ENCODE assay signal across 20 cellular contexts in genomic region chr12:26469801-26470200, GRCh38.
DNase-seq lines count a peak whose midpoint lies in the region; ATAC-seq and TF ChIP-seq lines count a peak whose summit lies in the region.
"Had no signal": no experiment of that assay in that cellular context is flagged by ENCODE, and none has a peak within 500 bp of the region (broad histone marks: within the 10 kb centered on the region; RNA-seq: fewer than 3 reads in every experiment).

No MANE protein-coding gene starts in this region.

- H3K9me3 ChIP-seq in Karpas-422 (ENCODE audit: low read length) (no peaks in the 10 kb centered on the region), esophagus muscularis mucosa (no peaks in the 10 kb centered on the region)

- TF ChIP-seq POLR2A in esophagus muscularis mucosa (IDR thresholded peaks at IDR 0.05; ENCODE audit: low read depth) = no peak

- H3K27me3 Mint-ChIP-seq in stimulated activated memory B cell treated with anti-CD40 and anti-IgM and Interleukin-4, amounts not matched to agents 10 μg/mL and 1 μg/mL and 100 μg/mL, for 72 hours = no peaks in the 10 kb centered on the region

- peak; percentile 5 for DNase-seq in CD1c-positive myeloid dendritic cell (ENCODE audit: extremely low spot score)
- DNase-seq in Karpas-422 = no peak
- DNase-seq in esophagus muscularis mucosa (ENCODE audit: extremely low spot score) = no peak
- DNase-seq: CD8-positive, alpha-beta T cell; DMS 273 treated with DMSO at 0.1 percent for 48 hours; DMS79 treated with DMSO at 0.1 percent for 48 hours; GF-D8; H9; NCI-H1105 treated with DMSO at 0.1 percent for 48 hours; NCI-H146; NCI-H1930; SIG-M5 had no signal

- H3K36me3 ChIP-seq in Karpas-422 (ENCODE audit: insufficient read depth, low read length) (peaks cover 4% of the 10 kb centered on the region; the same call in 1 of the 2 replicates), esophagus muscularis mucosa (peaks cover 0 to 2% (median under 1%) of the 10 kb centered on the region in 4 donors)

- no peak overlapping the region for H3K4me3 Mint-ChIP-seq in stimulated activated memory B cell treated with anti-CD40 and anti-IgM and Interleukin-4, amounts not matched to agents 10 μg/mL and 1 μg/mL and 100 μg/mL, for 72 hours
- H3K4me3 Mint-ChIP-seq: CD8-positive, alpha-beta T cell; GM23338; H9 had no signal

- no peak for ATAC-seq in stimulated activated memory B cell treated with anti-CD40 and anti-IgM and Interleukin-4, amounts not matched to agents 10 μg/mL and 1 μg/mL and 100 μg/mL, for 72 hours
- no peak for ATAC-seq in HG02678 (IDR thresholded peaks at IDR 0.05; ENCODE audit: unreplicated experiment)
- ATAC-seq in GM18907 (IDR thresholded peaks at IDR 0.05; ENCODE audit: unreplicated experiment) = no peak
- ATAC-seq: CD8-positive, alpha-beta T cell; K562 had no signal

- intact Hi-C loops in esophagus muscularis mucosa (cut with DNase I) = no loop called here

- H3K27me3 ChIP-seq in Karpas-422 (ENCODE audit: low read length) (no peaks in the 10 kb centered on the region), esophagus muscularis mucosa (no peaks in the 10 kb centered on the region)
- H3K27me3 ChIP-seq: BLaER1 treated with 17β-estradiol and CSF1 and Interleukin-3, amounts not matched to agents 10 nM and 100 nM had no signal

- no peaks in the 10 kb centered on the region for H4K20me1 ChIP-seq in Karpas-422 (ENCODE audit: insufficient read depth, low read depth, low read length)

- no peak overlapping the region for H2AFZ ChIP-seq in Karpas-422 (ENCODE audit: low read length)
- H2AFZ ChIP-seq: GM23338 had no signal

- peaks cover 23% of the 10 kb centered on the region for H3K36me3 Mint-ChIP-seq in stimulated activated memory B cell treated with anti-CD40 and anti-IgM and Interleukin-4, amounts not matched to agents 10 μg/mL and 1 μg/mL and 100 μg/mL, for 72 hours

- no peak for TF ChIP-seq EP300 in esophagus muscularis mucosa (IDR thresholded peaks at IDR 0.05)

- no peaks in the 10 kb centered on the region for H3K9me3 Mint-ChIP-seq in stimulated activated memory B cell treated with anti-CD40 and anti-IgM and Interleukin-4, amounts not matched to agents 10 μg/mL and 1 μg/mL and 100 μg/mL, for 72 hours
- H3K9me3 Mint-ChIP-seq: CD8-positive, alpha-beta T cell; GM23338; H9 had no signal

- no peaks in the 10 kb centered on the region for H3K9me2 ChIP-seq in Karpas-422 (replicated peaks; ENCODE audit: insufficient read depth, low read length)

- H3K27ac ChIP-seq in Karpas-422 (ENCODE audit: low read length) = peak overlapping the region; percentile 21
- peak overlapping the region; percentile 16 for H3K27ac ChIP-seq in angular gyrus (ENCODE audit: low read depth, low read length)
- H3K27ac ChIP-seq in esophagus muscularis mucosa (replicated peaks in 1 of 4) = no peak overlapping the region
- H3K27ac ChIP-seq: SK-N-MC had no signal

- peak overlapping the region; percentile 26 for H3K27ac Mint-ChIP-seq in stimulated activated memory B cell treated with anti-CD40 and anti-IgM and Interleukin-4, amounts not matched to agents 10 μg/mL and 1 μg/mL and 100 μg/mL, for 72 hours
- H3K27ac Mint-ChIP-seq: CD8-positive, alpha-beta T cell had no signal

- no peaks in the 10 kb centered on the region for H3K79me2 ChIP-seq in Karpas-422 (ENCODE audit: low read length)

- no peak overlapping the region for H3K4me3 ChIP-seq in Karpas-422 (ENCODE audit: low read length)
- H3K4me3 ChIP-seq in esophagus muscularis mucosa = no peak overlapping the region
- H3K4me3 ChIP-seq: BLaER1 treated with 17β-estradiol and CSF1 and Interleukin-3, amounts not matched to agents 10 nM and 100 nM; GM23338; K562; SK-N-MC had no signal

- peaks cover 75% of the 10 kb centered on the region for H3K4me1 ChIP-seq in Karpas-422 (ENCODE audit: low read length)
- H3K4me1 ChIP-seq in esophagus muscularis mucosa = no peaks in the 10 kb centered on the region

- H3K9ac ChIP-seq in Karpas-422 (ENCODE audit: low read length) = no peak overlapping the region
- H3K9ac ChIP-seq: BLaER1 treated with 17β-estradiol and CSF1 and Interleukin-3, amounts not matched to agents 10 nM and 100 nM had no signal

- no peak for TF ChIP-seq CTCF in esophagus muscularis mucosa (IDR thresholded peaks at IDR 0.05)

- H3K4me2 ChIP-seq in Karpas-422 (ENCODE audit: low read depth, low read length, poor library complexity, severe bottlenecking) = no peak overlapping the region
- H3K4me2 ChIP-seq: GM23338 had no signal

- WGBS in esophagus muscularis mucosa = 100% methylated on average over 3 of the region's 3 CpGs

- peaks cover 52% of the 10 kb centered on the region for H3K4me1 Mint-ChIP-seq in stimulated activated memory B cell treated with anti-CD40 and anti-IgM and Interleukin-4, amounts not matched to agents 10 μg/mL and 1 μg/mL and 100 μg/mL, for 72 hours

Comparison
In these comparisons a context has a peak if more than half of its experiments do, and no peak if none do; other contexts are left out.
1. H3K27ac ChIP-seq: peak in Karpas-422 (single experiment) and angular gyrus (single experiment); none in esophagus muscularis mucosa (0 of 4).